17 cellular contexts compared by ENCODE assay signal in genomic region chr20:58069207-58069606, GRCh38.
"Had no signal": no experiment of that assay in that cellular context is flagged by ENCODE, and none has a peak within 500 bp of the region (broad histone marks: within the 10 kb centered on the region; RNA-seq: fewer than 3 reads in every experiment).

No MANE protein-coding gene starts in this region.

- H2AFZ ChIP-seq: neural progenitor cell had no signal

- ATAC-seq: effector memory CD8-positive, alpha-beta T cell; foreskin keratinocyte; left lung; lower lobe of right lung; natural killer cell treated with Interleukin-12 subunit alpha and Interleukin-12 subunit beta and Interleukin-15 and Interleukin-18, amount 100 ng/mL, for 72 hours; psoas muscle had no signal

- H3K4me1 Mint-ChIP-seq: immature natural killer cell had no signal

- H3K4me3 Mint-ChIP-seq: effector memory CD8-positive, alpha-beta T cell; immature natural killer cell; natural killer cell treated with Interleukin-12 subunit alpha and Interleukin-12 subunit beta and Interleukin-15 and Interleukin-18, amount 100 ng/mL, for 72 hours; neural progenitor cell had no signal

- H3K4me2 ChIP-seq: neural progenitor cell had no signal

- H3K4me3 ChIP-seq: left lung, lower lobe of right lung, neural progenitor cell, psoas muscle, sigmoid colon, skin epidermis had no signal

- H3K27ac ChIP-seq: foreskin keratinocyte, left lung, lower lobe of right lung, neural progenitor cell, psoas muscle, sigmoid colon, skin epidermis had no signal

- H3K36me3 ChIP-seq: left lung, lower lobe of right lung, neural progenitor cell, sigmoid colon had no signal

- H3K9me3 ChIP-seq: left lung, lower lobe of right lung, psoas muscle, sigmoid colon had no signal

- H3K4me1 ChIP-seq: neural progenitor cell, psoas muscle, sigmoid colon had no signal

- H3K27ac Mint-ChIP-seq: effector memory CD8-positive, alpha-beta T cell; immature natural killer cell; natural killer cell treated with Interleukin-12 subunit alpha and Interleukin-12 subunit beta and Interleukin-15 and Interleukin-18, amount 100 ng/mL, for 72 hours had no signal

- DNase-seq: effector memory CD8-positive, alpha-beta T cell; foreskin keratinocyte; immature natural killer cell; left lung; lower lobe of right lung; mesenchymal stem cell; midbrain; occipital lobe; psoas muscle; retina; sigmoid colon; stimulated activated CD4-positive, alpha-beta T cell treated with anti-CD3 and anti-CD28 coated beads, Interleukin-12 subunit alpha, Interleukin-12 subunit beta, amount 100 ng/mL, for 4 hours; stimulated activated naive CD4-positive, alpha-beta T cell treated with Interleukin-2 at 50 U/mL for 16 hours; trophoblast cell had no signal

- H3K9me3 Mint-ChIP-seq: effector memory CD8-positive, alpha-beta T cell; immature natural killer cell; natural killer cell treated with Interleukin-12 subunit alpha and Interleukin-12 subunit beta and Interleukin-15 and Interleukin-18, amount 100 ng/mL, for 72 hours; neural progenitor cell had no signal

- H3K27me3 ChIP-seq: neural progenitor cell had no signal

- H3K36me3 Mint-ChIP-seq: immature natural killer cell; natural killer cell treated with Interleukin-12 subunit alpha and Interleukin-12 subunit beta and Interleukin-15 and Interleukin-18, amount 100 ng/mL, for 72 hours; neural progenitor cell had no signal

- H3K9ac ChIP-seq: neural progenitor cell had no signal
